7 cellular contexts compared by ENCODE assay signal in genomic region chr18:56637897-56638231, GRCh38. TPM values are rescaled to one million over a fixed set of nuclear protein-coding genes. Genes with fewer than 3 reads are reported as not detected.
A peak's percentile ranks its signal among the peaks of the same experiment; 100 is the strongest.
DNase-seq lines count a peak whose midpoint lies in the region; ATAC-seq and TF ChIP-seq lines count a peak whose summit lies in the region.

No MANE protein-coding gene starts in this region.

- peaks cover 52% of the 10 kb centered on the region for H3K79me2 ChIP-seq in OCI-LY7 (ENCODE audit: insufficient read depth, low read depth, low read length)

- WGBS in mesodermal cell (ENCODE audit: insufficient coverage in 2 of 2), 2 experiments: 0 to 1% methylated on average over 11 of the region's 11 CpGs
- WGBS in urinary bladder: 0% methylated on average over 11 of the region's 11 CpGs

- no peaks in the 10 kb centered on the region for H3K9me2 ChIP-seq in OCI-LY7 (ENCODE audit: insufficient read depth, low read length)

- H3K9me3 ChIP-seq in HEK293 (ENCODE audit: control insufficient read depth, insufficient read depth, low read depth, low read length): no peaks in the 10 kb centered on the region
- H3K9me3 ChIP-seq in OCI-LY7 (ENCODE audit: low read length): no peaks in the 10 kb centered on the region
- peaks cover 6% of the 10 kb centered on the region for H3K9me3 ChIP-seq in mesodermal cell (ENCODE audit: control insufficient read depth, low read length)

- peak overlapping the region; percentile 92 for H3K4me2 ChIP-seq in OCI-LY7 (ENCODE audit: low read length)

- H2AFZ ChIP-seq in OCI-LY7 (ENCODE audit: low read length): peak overlapping the region; percentile 43; the same call in 1 of the 2 replicates

- BruUV-seq in OCI-LY7 (replicated peaks; lab: Mats Ljungman, UMichigan): no TSS peak

- POLR2A ChIA-PET in HEK293 (lab: Yijun Ruan, JAX) (interaction anchor here (0.6 to 5.3 kb wide), 6 partner anchors 13 to 1386 kb away, joined by 3 to 40 read pairs (median 8); partner anchors contain the start of gene WDR7), OCI-LY7 (lab: Charles Lee) (interaction anchor here (0.6 kb wide), 1 partner anchor 1163 kb away, joined by 3 read pairs; no protein-coding TSS in a partner anchor)

- peaks cover 9% of the 10 kb centered on the region for H3K9me3 Mint-ChIP-seq in dendritic cell treated with granulocyte-macrophage colony-stimulating factor and Interleukin-4, amounts not matched to agents 40 ng/mL and 50 ng/mL, for 4 days

- no peak for TF ChIP-seq CTCF in HEK293 (tag by site-specific recombination; IDR thresholded peaks at IDR 0.05)
- TF ChIP-seq CTCF in OCI-LY7 (conservative IDR thresholded peaks at IDR 0.05; ENCODE audit: low read length): no peak

- H3K4me3 ChIP-seq in HEK293 (ENCODE audit: low read depth, low read length) (peak overlapping the region; percentile 59), OCI-LY7 (ENCODE audit: low read depth, low read length, poor library complexity, severe bottlenecking) (peak overlapping the region; percentile 92), mesodermal cell (ENCODE audit: extremely low read depth, insufficient read depth, low read length, poor library complexity, severe bottlenecking) (peak overlapping the region; percentile 96), urinary bladder (ENCODE audit: low read depth, low read length) (peak overlapping the region; percentile 87)

- peaks cover 8% of the 10 kb centered on the region; the same call in 1 of the 2 replicates for H3K4me1 ChIP-seq in HEK293 (ENCODE audit: control insufficient read depth, insufficient read depth, low read length)
- H3K4me1 ChIP-seq in OCI-LY7 (ENCODE audit: insufficient read depth, low read length, poor library complexity, severe bottlenecking): peaks cover 17% of the 10 kb centered on the region
- no peaks in the 10 kb centered on the region for H3K4me1 ChIP-seq in mesodermal cell (ENCODE audit: control insufficient read depth, insufficient read depth, low read length, poor library complexity, severe bottlenecking)
- H3K4me1 ChIP-seq in urinary bladder (ENCODE audit: insufficient read depth): no peaks in the 10 kb centered on the region

- peak; percentile 8 for DNase-seq in OCI-LY7 (ENCODE audit: low spot score)
- no peak for DNase-seq in ureter (ENCODE audit: low spot score)

- peak; percentile 16 for ATAC-seq in GM18517 (IDR thresholded peaks at IDR 0.05; ENCODE audit: unreplicated experiment)

- peak overlapping the region; percentile 98 for H3K27ac ChIP-seq in HEK293 (ENCODE audit: extremely low read depth, low read depth, low read length)
- peak overlapping the region; percentile 51 for H3K27ac ChIP-seq in OCI-LY7 (ENCODE audit: low read depth, low read length, poor library complexity, severe bottlenecking)
- H3K27ac ChIP-seq in mesodermal cell (ENCODE audit: low read depth, low read length, severe bottlenecking): peak overlapping the region; percentile 97
- peak overlapping the region; percentile 95 for H3K27ac ChIP-seq in urinary bladder (ENCODE audit: low read depth)

- H3K36me3 Mint-ChIP-seq in dendritic cell treated with granulocyte-macrophage colony-stimulating factor and Interleukin-4, amounts not matched to agents 40 ng/mL and 50 ng/mL, for 4 days (ENCODE audit: low read depth): peaks cover 52% of the 10 kb centered on the region

- CTCF ChIA-PET in HEK293 (lab: Yijun Ruan, JAX): interaction anchor here (1.0 to 1.8 kb wide), 4 partner anchors 15 to 112 kb away, joined by 3 to 6 read pairs (median 3); no protein-coding TSS in a partner anchor
- CTCF ChIA-PET in OCI-LY7 (lab: Charles Lee; ENCODE audit: unreplicated experiment): no interaction called here

- peak overlapping the region; percentile 100 for H3K27ac Mint-ChIP-seq in dendritic cell treated with granulocyte-macrophage colony-stimulating factor and Interleukin-4, amounts not matched to agents 40 ng/mL and 50 ng/mL, for 4 days

- H3K27me3 Mint-ChIP-seq in dendritic cell treated with granulocyte-macrophage colony-stimulating factor and Interleukin-4, amounts not matched to agents 40 ng/mL and 50 ng/mL, for 4 days: no peaks in the 10 kb centered on the region

- H3K4me3 Mint-ChIP-seq in dendritic cell treated with granulocyte-macrophage colony-stimulating factor and Interleukin-4, amounts not matched to agents 40 ng/mL and 50 ng/mL, for 4 days: peak overlapping the region; percentile 99

- H3K36me3 ChIP-seq in HEK293 (ENCODE audit: control insufficient read depth in 2 of 2, insufficient read depth in 1 of 2, low read length in 2 of 2): peaks cover 11 to 22% of the 10 kb centered on the region in 2 experiments; a peak in 2 of 3 replicates
- peaks cover 16% of the 10 kb centered on the region for H3K36me3 ChIP-seq in OCI-LY7 (ENCODE audit: insufficient read depth, low read length)
- peaks cover 13% of the 10 kb centered on the region for H3K36me3 ChIP-seq in mesodermal cell (ENCODE audit: control insufficient read depth, insufficient read depth, low read length)
- H3K36me3 ChIP-seq in urinary bladder (ENCODE audit: insufficient read depth): no peaks in the 10 kb centered on the region

- intact Hi-C loops in OCI-LY7 (cut with micrococcal nuclease; ENCODE audit: unreplicated experiment): no loop called here
- intact Hi-C loops in dendritic cell treated with granulocyte-macrophage colony-stimulating factor and Interleukin-4, amounts not matched to agents 40 ng/mL and 50 ng/mL, for 4 days (cut with micrococcal nuclease): loop anchor here (1.0 to 10.0 kb wide), 2 partner anchors 13 to 1053 kb away; partner anchors contain the start of genes TCF4 and WDR7

- H4K20me1 ChIP-seq in OCI-LY7 (ENCODE audit: insufficient read depth, low read length): no peaks in the 10 kb centered on the region

- peaks cover 34% of the 10 kb centered on the region for H3K4me1 Mint-ChIP-seq in dendritic cell treated with granulocyte-macrophage colony-stimulating factor and Interleukin-4, amounts not matched to agents 40 ng/mL and 50 ng/mL, for 4 days (ENCODE audit: low read depth)

TF ChIP-seq in HEK293, 187 proteins besides CTCF, POLR2A, EP300 and RAD21:
- TF ChIP-seq ZNF366 (tag by site-specific recombination; conservative IDR thresholded peaks at IDR 0.05) (no peak), ZBTB48 (tag by site-specific recombination; IDR thresholded peaks at IDR 0.05) (no peak), ZFP3 (tag by site-specific recombination; IDR thresholded peaks at IDR 0.05; ENCODE audit: low read depth) (no peak), ZNF335 (tag by site-specific recombination; conservative IDR thresholded peaks at IDR 0.05) (peak; percentile 66; the same call in 1 of the 2 replicates), ZNF132 (tag by site-specific recombination; IDR thresholded peaks at IDR 0.05; ENCODE audit: borderline replicate concordance) (no peak)

RNA-seq across cellular contexts. Expression of gene TXNL1, which starts 0.5 kb away (rescaled TPM):
- total RNA-seq in OCI-LY7 (2014; rRNA removed; shearing (Covaris generic)): 11.7 and 13.9 TPM in 2 replicates
- total RNA-seq in OCI-LY7 (2022): 39.7 and 42.5 TPM in 2 replicates
- 82.6 TPM for polyA plus RNA-seq in mesodermal cell (2013, experiment 1 of 2)
- 90.4 TPM for polyA plus RNA-seq in mesodermal cell (2013, experiment 2 of 2)
- 61.7 TPM for total RNA-seq in urinary bladder
- 50.2 TPM for polyA plus RNA-seq in urinary bladder
- 66.1 TPM for total RNA-seq in ureter

RNA-seq across cellular contexts. Expression of gene WDR7, which starts 13.3 kb away (rescaled TPM):
- 13.2 and 15.2 TPM in 2 replicates for total RNA-seq in OCI-LY7 (2014; rRNA removed; shearing (Covaris generic))
- total RNA-seq in OCI-LY7 (2022) (17.1 and 18.8 TPM in 2 replicates), urinary bladder (70.8 TPM), ureter (49.2 TPM)
- polyA plus RNA-seq in mesodermal cell (2013, experiment 1 of 2): 8.0 TPM
- 6.6 TPM for polyA plus RNA-seq in mesodermal cell (2013, experiment 2 of 2)
- polyA plus RNA-seq in urinary bladder: 9.1 TPM
